Comparison of ENCODE assay signal across 9 cellular contexts in genomic region chr21:36699546-36700294, GRCh38. TPM values are rescaled to one million over a fixed set of nuclear protein-coding genes. Genes with fewer than 3 reads are reported as not detected.
DNase-seq lines count a peak whose midpoint lies in the region; ATAC-seq lines count a peak whose summit lies in the region.
"Had no signal": no experiment of that assay in that cellular context is flagged by ENCODE, and none has a peak within 500 bp of the region (broad histone marks: within the 10 kb centered on the region; RNA-seq: fewer than 3 reads in every experiment).

No MANE protein-coding gene starts in this region.

- 1 to 2% methylated on average over 48 to 54 of the region's 67 CpGs for WGBS in mesodermal cell (ENCODE audit: insufficient coverage in 2 of 2), 2 experiments

- peaks cover 37% of the 10 kb centered on the region for H3K4me1 ChIP-seq in mesodermal cell (ENCODE audit: control insufficient read depth, insufficient read depth, low read length, poor library complexity, severe bottlenecking)

- peaks cover 73% of the 10 kb centered on the region for H3K27me3 Mint-ChIP-seq in stimulated activated naive CD8-positive, alpha-beta T cell treated with anti-CD3 and anti-CD28 coated beads, Interleukin-15, Interleukin-2, amounts not matched to agents 100 ng/mL and 50 ng/mL, for 24 hours
- peaks cover 40% of the 10 kb centered on the region for H3K27me3 Mint-ChIP-seq in activated naive CD8-positive, alpha-beta T cell

- H3K27ac Mint-ChIP-seq in stimulated activated naive CD8-positive, alpha-beta T cell treated with anti-CD3 and anti-CD28 coated beads, Interleukin-15, Interleukin-2, amounts not matched to agents 100 ng/mL and 50 ng/mL, for 24 hours = peak overlapping the region; percentile 68
- no peak overlapping the region for H3K27ac Mint-ChIP-seq in activated naive CD8-positive, alpha-beta T cell

- H3K4me1 Mint-ChIP-seq in stimulated activated naive CD8-positive, alpha-beta T cell treated with anti-CD3 and anti-CD28 coated beads, Interleukin-15, Interleukin-2, amounts not matched to agents 100 ng/mL and 50 ng/mL, for 24 hours (ENCODE audit: low read depth) = peaks cover 18% of the 10 kb centered on the region
- peaks cover 34% of the 10 kb centered on the region for H3K4me1 Mint-ChIP-seq in activated naive CD8-positive, alpha-beta T cell (ENCODE audit: low read depth)

- intact Hi-C loops in posterior vena cava (cut with DNase I) = loop anchor here in 1 of 2 donors (10.0 kb wide), 1 partner anchor 95 kb away; no protein-coding TSS in a partner anchor

- no peaks in the 10 kb centered on the region for H3K9me3 Mint-ChIP-seq in stimulated activated naive CD8-positive, alpha-beta T cell treated with anti-CD3 and anti-CD28 coated beads, Interleukin-15, Interleukin-2, amounts not matched to agents 100 ng/mL and 50 ng/mL, for 24 hours
- no peaks in the 10 kb centered on the region for H3K9me3 Mint-ChIP-seq in activated naive CD8-positive, alpha-beta T cell (ENCODE audit: low read depth)

- no peak for ATAC-seq in stimulated activated naive CD8-positive, alpha-beta T cell treated with anti-CD3 and anti-CD28 coated beads, Interleukin-15, Interleukin-2, amounts not matched to agents 100 U/mL and 50 U/mL, for 24 hours

- H3K4me3 ChIP-seq in mesodermal cell (ENCODE audit: extremely low read depth, insufficient read depth, low read length, poor library complexity, severe bottlenecking) = peak overlapping the region; percentile 35

- H3K27ac ChIP-seq in mesodermal cell (ENCODE audit: low read depth, low read length, severe bottlenecking) = no peak overlapping the region

- no peak for DNase-seq in stimulated activated naive CD8-positive, alpha-beta T cell treated with anti-CD3 and anti-CD28 coated beads, Interleukin-15, Interleukin-2, amounts not matched to agents 100 U/mL and 50 U/mL, for 24 hours
- DNase-seq in C1 segment of cervical spinal cord (lab: John Stamatoyannopoulos, UW) (no peak), posterior vena cava (ENCODE audit: low spot score) (no peak), NCI-H226 (no peak), LoVo (ENCODE audit: low spot score) (no peak)
- DNase-seq: occipital lobe had no signal

- H3K36me3 ChIP-seq in mesodermal cell (ENCODE audit: control insufficient read depth, insufficient read depth, low read length) = no peaks in the 10 kb centered on the region

- H3K4me3 Mint-ChIP-seq in stimulated activated naive CD8-positive, alpha-beta T cell treated with anti-CD3 and anti-CD28 coated beads, Interleukin-15, Interleukin-2, amounts not matched to agents 100 ng/mL and 50 ng/mL, for 24 hours = peak overlapping the region; percentile 47
- H3K4me3 Mint-ChIP-seq in activated naive CD8-positive, alpha-beta T cell = peak overlapping the region; percentile 81

- no peaks in the 10 kb centered on the region for H3K36me3 Mint-ChIP-seq in stimulated activated naive CD8-positive, alpha-beta T cell treated with anti-CD3 and anti-CD28 coated beads, Interleukin-15, Interleukin-2, amounts not matched to agents 100 ng/mL and 50 ng/mL, for 24 hours (ENCODE audit: low read depth)
- no peaks in the 10 kb centered on the region for H3K36me3 Mint-ChIP-seq in activated naive CD8-positive, alpha-beta T cell

- no peaks in the 10 kb centered on the region for H3K9me3 ChIP-seq in mesodermal cell (ENCODE audit: control insufficient read depth, low read length)

RNA-seq across cellular contexts. Expression of gene SIM2, which starts 0.8 kb away (rescaled TPM):
- 0.77 TPM for polyA plus RNA-seq in mesodermal cell (2013, experiment 1 of 2)
- 0.40 TPM for polyA plus RNA-seq in mesodermal cell (2013, experiment 2 of 2)
- total RNA-seq in posterior vena cava = not detected
- total RNA-seq: occipital lobe had no signal
